Comparison of ENCODE assay signal across 23 cellular contexts in the genomic region with DNA sequence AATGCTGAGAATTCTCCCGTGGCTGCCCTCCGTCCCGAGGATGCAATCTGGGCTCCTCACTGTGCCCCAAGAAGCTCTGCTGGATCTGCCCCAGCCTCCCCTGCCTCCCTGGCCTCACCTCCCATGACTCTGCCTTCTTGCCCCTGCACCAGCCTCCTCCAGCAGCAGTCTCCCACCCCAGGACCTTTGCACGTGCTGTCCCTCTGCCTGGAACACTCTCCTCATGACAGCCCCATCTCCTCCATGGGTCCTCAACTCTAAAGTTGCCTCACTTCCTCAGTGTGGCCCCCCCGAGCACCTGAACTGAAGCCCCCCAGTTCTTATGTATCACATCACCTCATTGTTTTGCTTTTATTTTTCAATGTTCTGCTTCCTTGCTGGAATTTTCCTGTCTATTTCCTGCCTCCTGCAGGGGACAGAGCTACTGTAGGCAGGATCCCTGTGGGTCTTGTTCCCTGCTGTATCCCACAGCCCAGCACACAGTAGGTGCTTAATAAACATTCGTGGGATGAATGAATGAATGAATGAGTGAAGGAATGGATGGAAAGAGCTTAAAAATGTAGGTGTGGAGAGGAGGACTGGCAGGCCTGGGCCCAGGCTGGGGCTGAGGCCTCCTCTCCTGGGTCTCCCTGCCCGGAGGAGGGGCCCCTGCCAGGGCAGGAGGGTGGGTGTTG. TPM values are rescaled to one million over a fixed set of nuclear protein-coding genes. Genes with fewer than 3 reads are reported as not detected.
A peak's percentile ranks its signal among the peaks of the same experiment; 100 is the strongest.
DNase-seq lines count a peak whose midpoint lies in the region; ATAC-seq and TF ChIP-seq lines count a peak whose summit lies in the region.
"Had no signal": no experiment of that assay in that cellular context is flagged by ENCODE, and none has a peak within 500 bp of the region (broad histone marks: within the 10 kb centered on the region; RNA-seq: fewer than 3 reads in every experiment).

No MANE protein-coding gene starts in this region.

- no peak overlapping the region for H4K5ac ChIP-seq in IMR-90 (ENCODE audit: low read depth, low read length)

- ATAC-seq in activated CD4-positive, alpha-beta T cell treated with anti-CD3 and anti-CD28 coated beads for 36 hours = no peak
- ATAC-seq in IMR-90 (ENCODE audit: low read depth) (no peak), GM21515 (IDR thresholded peaks at IDR 0.05; ENCODE audit: unreplicated experiment) (no peak), HG02938 (IDR thresholded peaks at IDR 0.05; ENCODE audit: unreplicated experiment) (no peak)

- no peak for TF ChIP-seq RAD21 in IMR-90 (IDR thresholded peaks at IDR 0.05; ENCODE audit: low read length)

- H3K9me3 ChIP-seq in IMR-90 (ENCODE audit: control insufficient read depth, insufficient read depth, low read length) = no peaks in the 10 kb centered on the region
- H3K9me3 ChIP-seq in mesenchymal stem cell (ENCODE audit: control insufficient read depth, low read length) = no peaks in the 10 kb centered on the region
- H3K9me3 ChIP-seq: Peyer's patch, SK-N-SH had no signal

- no peak overlapping the region for H2BK120ac ChIP-seq in IMR-90 (ENCODE audit: low read depth, low read length)
- no peak overlapping the region for H2BK120ac ChIP-seq in mesenchymal stem cell (ENCODE audit: low read depth, low read length)

- no peak overlapping the region for H4K8ac ChIP-seq in IMR-90 (ENCODE audit: low read depth in 2 of 2, low read length in 2 of 2)
- no peak overlapping the region for H4K8ac ChIP-seq in mesenchymal stem cell (ENCODE audit: low read length)

- in situ Hi-C loops in IMR-90 (cut with MboI; ENCODE audit: low sequenced_read_pairs) = no loop called here

- H3K79me1 ChIP-seq in IMR-90 (ENCODE audit: low read depth in 1 of 2, low read length in 2 of 2) (no peaks in the 10 kb centered on the region), mesenchymal stem cell (replicated peaks; ENCODE audit: low read length, poor library complexity, severe bottlenecking) (no peaks in the 10 kb centered on the region)

- no peak overlapping the region for H3K56ac ChIP-seq in IMR-90 (ENCODE audit: extremely low read depth, insufficient read depth, low read length)

- H2AK9ac ChIP-seq in IMR-90 (replicated peaks; ENCODE audit: low read depth, low read length, poor library complexity) = peak overlapping the region; percentile 78

- 100% methylated on average over 1 to 4 of the region's 7 CpGs for WGBS in IMR-90 (ENCODE audit: extremely low coverage in 2 of 2, insufficient read length in 1 of 2), 2 experiments
- 94% methylated on average over 7 of the region's 7 CpGs for WGBS in mesenchymal stem cell

- no peak for TF ChIP-seq CTCF in IMR-90 (conservative IDR thresholded peaks at IDR 0.05; ENCODE audit: low read depth, low read length)

- H3K36me3 Mint-ChIP-seq in activated CD4-positive, alpha-beta T cell treated with anti-CD3 and anti-CD28 coated beads, Interleukin-2, amount 10 ng/mL, durations not matched to agents 24 days and 14 days (ENCODE audit: low read depth) = no peaks in the 10 kb centered on the region
- no peaks in the 10 kb centered on the region for H3K36me3 Mint-ChIP-seq in activated CD4-positive, alpha-beta T cell treated with anti-CD3 and anti-CD28 coated beads for 36 hours (ENCODE audit: low read depth)

- peak overlapping the region in 1 of 2 experiments; percentile 0 for H2BK12ac ChIP-seq in mesenchymal stem cell (ENCODE audit: low read length in 2 of 2)

- H3K4me1 Mint-ChIP-seq in activated CD4-positive, alpha-beta T cell treated with anti-CD3 and anti-CD28 coated beads, Interleukin-2, amount 10 ng/mL, durations not matched to agents 24 days and 14 days = peaks cover 23% of the 10 kb centered on the region
- H3K4me1 Mint-ChIP-seq in activated CD4-positive, alpha-beta T cell treated with anti-CD3 and anti-CD28 coated beads for 36 hours = peaks cover 4% of the 10 kb centered on the region

- H3K36me3 ChIP-seq in IMR-90 (ENCODE audit: control insufficient read depth, insufficient read depth, low read length) (no peaks in the 10 kb centered on the region), mesenchymal stem cell (ENCODE audit: control insufficient read depth in 1 of 2, insufficient read depth in 2 of 2, low read depth in 1 of 2, low read length in 2 of 2) (no peaks in the 10 kb centered on the region)
- H3K36me3 ChIP-seq: Peyer's patch had no signal

- POLR2A ChIA-PET in activated CD4-positive, alpha-beta T cell treated with anti-CD3 and anti-CD28 coated beads for 36 hours (lab: Charles Lee) = no interaction called here
- POLR2A ChIA-PET in IMR-90 (lab: Charles Lee; ENCODE audit: unreplicated experiment) = no interaction called here

- H3K4me1 ChIP-seq in IMR-90 (ENCODE audit: control insufficient read depth, insufficient read depth, low read length) (peaks cover under 1% of the 10 kb centered on the region; the same call in 1 of the 2 replicates), mesenchymal stem cell (ENCODE audit: control insufficient read depth, insufficient read depth, low read depth, low read length) (peaks cover 5% of the 10 kb centered on the region)
- H3K4me1 ChIP-seq: Peyer's patch had no signal

- H3K9me1 ChIP-seq in IMR-90 (ENCODE audit: insufficient read depth, low read length) = peaks cover 6% of the 10 kb centered on the region; the same call in 1 of the 2 replicates

- H3K9me3 Mint-ChIP-seq in activated CD4-positive, alpha-beta T cell treated with anti-CD3 and anti-CD28 coated beads, Interleukin-2, amount 10 ng/mL, durations not matched to agents 24 days and 14 days = no peaks in the 10 kb centered on the region
- H3K9me3 Mint-ChIP-seq in activated CD4-positive, alpha-beta T cell treated with anti-CD3 and anti-CD28 coated beads for 36 hours (ENCODE audit: low read depth) = no peaks in the 10 kb centered on the region

- peak overlapping the region; percentile 43; the same call in 1 of the 2 replicates for H2AK5ac ChIP-seq in IMR-90 (ENCODE audit: low read depth, low read length)
- peak overlapping the region; percentile 33 for H2AK5ac ChIP-seq in mesenchymal stem cell (ENCODE audit: low read length, severe bottlenecking)

- H2BK20ac ChIP-seq in IMR-90 (ENCODE audit: low read depth, low read length) = no peak overlapping the region

- CTCF ChIA-PET in activated CD4-positive, alpha-beta T cell treated with anti-CD3 and anti-CD28 coated beads for 36 hours (lab: Charles Lee) = interaction anchor here (0.7 kb wide), 1 partner anchor 89 kb away, joined by 5 read pairs; no protein-coding TSS in a partner anchor
- CTCF ChIA-PET in IMR-90 (lab: Yijun Ruan, JAX) = no interaction called here

- H3K4me2 ChIP-seq in IMR-90 (ENCODE audit: low read depth, low read length) = no peak overlapping the region
- H3K4me2 ChIP-seq in mesenchymal stem cell (ENCODE audit: low read length, poor library complexity, severe bottlenecking) = no peak overlapping the region
- H3K4me2 ChIP-seq: KMS-11, SK-N-SH had no signal

- no peaks in the 10 kb centered on the region for H4K20me1 ChIP-seq in IMR-90 (ENCODE audit: insufficient read depth, low read length)

- peaks cover 2% of the 10 kb centered on the region for H3K27me3 Mint-ChIP-seq in activated CD4-positive, alpha-beta T cell treated with anti-CD3 and anti-CD28 coated beads, Interleukin-2, amount 10 ng/mL, durations not matched to agents 24 days and 14 days
- H3K27me3 Mint-ChIP-seq in activated CD4-positive, alpha-beta T cell treated with anti-CD3 and anti-CD28 coated beads for 36 hours = peaks cover 1% of the 10 kb centered on the region

- intact Hi-C loops in activated CD4-positive, alpha-beta T cell treated with anti-CD3 and anti-CD28 coated beads, Interleukin-2, amount 10 ng/mL, durations not matched to agents 24 days and 14 days (cut with micrococcal nuclease) = no loop called here
- intact Hi-C loops in activated CD4-positive, alpha-beta T cell treated with anti-CD3 and anti-CD28 coated beads for 36 hours (cut with DNase I, micrococcal nuclease) = no loop called here
- intact Hi-C loops in IMR-90 (cut with micrococcal nuclease) = no loop called here

- H3K27ac ChIP-seq in IMR-90 (ENCODE audit: insufficient read depth, low read length) (no peak overlapping the region), mesenchymal stem cell (ENCODE audit: low read length, poor library complexity, severe bottlenecking) (no peak overlapping the region), skin epidermis (peak overlapping the region in 19 of 21 experiments; percentile 49 to 92 (median 79))
- H3K27ac ChIP-seq: 22Rv1, KMS-11, Peyer's patch had no signal

- BruUV-seq in IMR-90 (replicated peaks; lab: Mats Ljungman, UMichigan) = no TSS peak

- H3K9ac ChIP-seq in IMR-90 (ENCODE audit: low read depth, low read length) (no peak overlapping the region), mesenchymal stem cell (ENCODE audit: low read length) (no peak overlapping the region)
- H3K9ac ChIP-seq: KMS-11, SK-N-SH had no signal

- DNase-seq in activated CD4-positive, alpha-beta T cell treated with anti-CD3 and anti-CD28 coated beads, Interleukin-2, amount 10 ng/mL, durations not matched to agents 24 days and 14 days = no peak
- DNase-seq in activated CD4-positive, alpha-beta T cell treated with anti-CD3 and anti-CD28 coated beads for 36 hours = no peak
- DNase-seq in IMR-90 = no peak
- no peak for DNase-seq in mesenchymal stem cell
- DNase-seq in NCI-H748 treated with DMSO at 0.1 percent for 48 hours (lab: John Stamatoyannopoulos, UW) = no peak
- DNase-seq: DMS53, GOT3, HCEC 1CT, MM.1S, NCI-H1048, NCI-H1417, NCI-H1694, NCI-H2029 treated with DMSO at 0.1 percent for 48 hours, NCI-H2227 treated with DMSO at 0.1 percent for 48 hours, NCI-H526 treated with DMSO at 0.1 percent for 48 hours, OCI-M1, Peyer's patch, SK-N-SH had no signal

- no peak overlapping the region for H3K4me3 ChIP-seq in IMR-90 (ENCODE audit: insufficient read depth, low read depth, low read length)
- H3K4me3 ChIP-seq in mesenchymal stem cell (ENCODE audit: insufficient read depth in 1 of 2, low read depth in 1 of 2, low read length in 2 of 2) = no peak overlapping the region
- H3K4me3 ChIP-seq in skin epidermis = no peak overlapping the region
- H3K4me3 ChIP-seq: Peyer's patch had no signal

- H2BK15ac ChIP-seq in IMR-90 (ENCODE audit: low read depth, low read length) (peak overlapping the region; percentile 23; the same call in 1 of the 3 replicates), mesenchymal stem cell (ENCODE audit: low read depth, poor library complexity, severe bottlenecking) (peak overlapping the region; percentile 73)

- H3K4me3 Mint-ChIP-seq in activated CD4-positive, alpha-beta T cell treated with anti-CD3 and anti-CD28 coated beads, Interleukin-2, amount 10 ng/mL, durations not matched to agents 24 days and 14 days = no peak overlapping the region
- H3K4me3 Mint-ChIP-seq in activated CD4-positive, alpha-beta T cell treated with anti-CD3 and anti-CD28 coated beads for 36 hours = no peak overlapping the region

- H3K14ac ChIP-seq in IMR-90 (replicated peaks; ENCODE audit: low read depth, low read length) (no peak overlapping the region), mesenchymal stem cell (ENCODE audit: low read length in 2 of 2) (no peak overlapping the region)

- peak overlapping the region; percentile 16 for H3K27ac Mint-ChIP-seq in activated CD4-positive, alpha-beta T cell treated with anti-CD3 and anti-CD28 coated beads, Interleukin-2, amount 10 ng/mL, durations not matched to agents 24 days and 14 days
- H3K27ac Mint-ChIP-seq in activated CD4-positive, alpha-beta T cell treated with anti-CD3 and anti-CD28 coated beads for 36 hours = no peak overlapping the region

- H2BK5ac ChIP-seq in IMR-90 (ENCODE audit: low read depth, low read length, poor library complexity, severe bottlenecking) (no peak overlapping the region), mesenchymal stem cell (ENCODE audit: low read depth, low read length, poor library complexity, severe bottlenecking) (no peak overlapping the region)

- no peak overlapping the region for H3K18ac ChIP-seq in IMR-90 (ENCODE audit: low read depth, low read length)
- H3K18ac ChIP-seq in mesenchymal stem cell (ENCODE audit: low read depth in 1 of 2, low read length in 2 of 2) = peak overlapping the region in 1 of 2 experiments; percentile 44

- H3K27me3 ChIP-seq in IMR-90 (ENCODE audit: control insufficient read depth, insufficient read depth, low read length) (no peaks in the 10 kb centered on the region), mesenchymal stem cell (ENCODE audit: control insufficient read depth in 1 of 2, insufficient read depth in 1 of 2, low read length in 2 of 2) (no peaks in the 10 kb centered on the region)
- H3K27me3 ChIP-seq: Peyer's patch had no signal

- no peak overlapping the region for H3K23ac ChIP-seq in IMR-90 (ENCODE audit: low read depth, low read length)
- no peak overlapping the region for H3K23ac ChIP-seq in mesenchymal stem cell (ENCODE audit: low read length in 2 of 2)

- TF ChIP-seq POLR2A in IMR-90 (IDR thresholded peaks at IDR 0.05; ENCODE audit: low read depth, low read length) = no peak

- dilution Hi-C loops in IMR-90 (cut with HindIII; ENCODE audit: low sequenced_read_pairs, unreplicated experiment) = no loop called here

- no peak overlapping the region for H4K91ac ChIP-seq in IMR-90 (ENCODE audit: insufficient read depth, low read depth, low read length)
- peak overlapping the region; percentile 85 for H4K91ac ChIP-seq in mesenchymal stem cell (ENCODE audit: low read length)

- no peak overlapping the region for H2AFZ ChIP-seq in IMR-90 (replicated peaks; ENCODE audit: low read length, poor library complexity)
- no peak overlapping the region for H2AFZ ChIP-seq in mesenchymal stem cell (ENCODE audit: low read depth, low read length)

- no peak overlapping the region; the same call in 1 of the 2 replicates for H3K4ac ChIP-seq in IMR-90 (ENCODE audit: low read depth, low read length)
- peak overlapping the region in 1 of 2 experiments; percentile 35 for H3K4ac ChIP-seq in mesenchymal stem cell (ENCODE audit: low read depth in 1 of 2, low read length in 2 of 2)

RNA-seq across cellular contexts. Expression of gene CEBPB, which starts 42.2 kb away (rescaled TPM):
- 45.5 and 45.9 TPM in 2 replicates for total RNA-seq in activated CD4-positive, alpha-beta T cell treated with anti-CD3 and anti-CD28 coated beads, Interleukin-2, amount 10 ng/mL, durations not matched to agents 24 days and 14 days
- 10 to 100 TPM; 28.9 to 40.1 TPM for total RNA-seq in activated CD4-positive, alpha-beta T cell treated with anti-CD3 and anti-CD28 coated beads for 36 hours
- total RNA-seq in IMR-90 (2012; rRNA removed) = 3.4 and 6.9 TPM in 2 replicates
- 17.4 and 33.6 TPM in 2 replicates for polyA plus RNA-seq in IMR-90 (2012; rRNA removed)
- 18.5 and 103 TPM in 2 replicates for polyA plus RNA-seq in IMR-90 (2012; cell fraction: cytosol; rRNA removed)
- polyA plus RNA-seq in IMR-90 (2012; cell fraction: nucleus; rRNA removed; ENCODE audit: low replicate concordance) = 98.3 and 167 TPM in 2 replicates
- polyA plus RNA-seq in mesenchymal stem cell (2013, experiment 1 of 2) = 130 TPM
- 131 TPM for polyA plus RNA-seq in mesenchymal stem cell (2013, experiment 2 of 2)

Comparison
In these comparisons a context has a peak if more than half of its experiments do, and no peak if none do; other contexts are left out.
1. H3K27ac ChIP-seq: peak in skin epidermis (19 of 21); none in IMR-90 (single experiment) and mesenchymal stem cell (single experiment).